Comparison of ENCODE assay signal across 1 cellular context in genomic region chr2:1808921-1809551, GRCh38.
TF ChIP-seq lines count a peak whose summit lies in the region.

No MANE protein-coding gene starts in this region.

TF ChIP-seq in SK-N-SH treated with all-trans-retinoic acid at 6 μM for 48 hours, 23 proteins besides CTCF, POLR2A, EP300 and RAD21 (continued from another document):
- TF ChIP-seq, protein P1, sequence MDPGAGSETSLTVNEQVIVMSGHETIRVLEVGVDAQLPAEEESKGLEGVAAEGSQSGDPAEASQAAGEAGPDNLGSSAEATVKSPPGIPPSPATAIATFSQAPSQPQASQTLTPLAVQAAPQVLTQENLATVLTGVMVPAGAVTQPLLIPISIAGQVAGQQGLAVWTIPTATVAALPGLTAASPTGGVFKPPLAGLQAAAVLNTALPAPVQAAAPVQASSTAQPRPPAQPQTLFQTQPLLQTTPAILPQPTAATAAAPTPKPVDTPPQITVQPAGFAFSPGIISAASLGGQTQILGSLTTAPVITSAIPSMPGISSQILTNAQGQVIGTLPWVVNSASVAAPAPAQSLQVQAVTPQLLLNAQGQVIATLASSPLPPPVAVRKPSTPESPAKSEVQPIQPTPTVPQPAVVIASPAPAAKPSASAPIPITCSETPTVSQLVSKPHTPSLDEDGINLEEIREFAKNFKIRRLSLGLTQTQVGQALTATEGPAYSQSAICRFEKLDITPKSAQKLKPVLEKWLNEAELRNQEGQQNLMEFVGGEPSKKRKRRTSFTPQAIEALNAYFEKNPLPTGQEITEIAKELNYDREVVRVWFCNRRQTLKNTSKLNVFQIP (CRISPR knock-in tag; IDR thresholded peaks at IDR 0.05; ENCODE audit: borderline replicate concordance, low read depth) = no peak
- TF ChIP-seq ZNF70 (CRISPR knock-in tag; IDR thresholded peaks at IDR 0.05) (no peak), TOX (CRISPR knock-in tag; IDR thresholded peaks at IDR 0.05; ENCODE audit: borderline replicate concordance) (no peak)
